19 cellular contexts compared by ENCODE assay signal in genomic region chr1:193846881-193847280, GRCh38.
DNase-seq lines count a peak whose midpoint lies in the region.
"Had no signal": no experiment of that assay in that cellular context is flagged by ENCODE, and none has a peak within 500 bp of the region (broad histone marks: within the 10 kb centered on the region; RNA-seq: fewer than 3 reads in every experiment).

No MANE protein-coding gene starts in this region.

- no peak overlapping the region for H3K18ac ChIP-seq in mesenchymal stem cell (ENCODE audit: low read depth in 1 of 2, low read length in 2 of 2)

- no peak overlapping the region for H2BK12ac ChIP-seq in mesenchymal stem cell (ENCODE audit: low read length in 2 of 2)

- H2BK120ac ChIP-seq in mesenchymal stem cell (ENCODE audit: low read depth, low read length) = no peak overlapping the region

- H2AK5ac ChIP-seq in mesenchymal stem cell (ENCODE audit: low read length, severe bottlenecking) = no peak overlapping the region

- no peaks in the 10 kb centered on the region for H3K36me3 ChIP-seq in adipocyte (ENCODE audit: control insufficient read depth, insufficient read depth, low read length, severe bottlenecking)
- no peaks in the 10 kb centered on the region for H3K36me3 ChIP-seq in mesenchymal stem cell (ENCODE audit: control insufficient read depth in 1 of 2, insufficient read depth in 2 of 2, low read depth in 1 of 2, low read length in 2 of 2)

- WGBS in mesenchymal stem cell = 84% methylated on average over 2 of the region's 2 CpGs

- H3K9me3 ChIP-seq in adipocyte (ENCODE audit: control insufficient read depth, low read length) = no peaks in the 10 kb centered on the region
- no peaks in the 10 kb centered on the region for H3K9me3 ChIP-seq in mesenchymal stem cell (ENCODE audit: control insufficient read depth, low read length)

- H3K4ac ChIP-seq in mesenchymal stem cell (ENCODE audit: low read depth in 1 of 2, low read length in 2 of 2) = no peak overlapping the region

- no peak overlapping the region for H3K4me2 ChIP-seq in mesenchymal stem cell (ENCODE audit: low read length, poor library complexity, severe bottlenecking)
- H3K4me2 ChIP-seq: PC-9 had no signal

- no peak overlapping the region for H3K4me3 ChIP-seq in adipocyte (ENCODE audit: low read length)
- H3K4me3 ChIP-seq in mesenchymal stem cell (ENCODE audit: insufficient read depth in 1 of 2, low read depth in 1 of 2, low read length in 2 of 2) = no peak overlapping the region
- H3K4me3 ChIP-seq: PC-9, SK-N-MC had no signal

- no peak overlapping the region for H3K27ac ChIP-seq in mesenchymal stem cell (ENCODE audit: low read length, poor library complexity, severe bottlenecking)
- H3K27ac ChIP-seq: C4-2B, PC-9, RWPE1, SK-N-MC had no signal

- no peak overlapping the region for H2AFZ ChIP-seq in mesenchymal stem cell (ENCODE audit: low read depth, low read length)
- H2AFZ ChIP-seq: PC-9 had no signal

- no peaks in the 10 kb centered on the region for H3K79me1 ChIP-seq in mesenchymal stem cell (replicated peaks; ENCODE audit: low read length, poor library complexity, severe bottlenecking)

- H3K4me1 ChIP-seq in adipocyte (ENCODE audit: control insufficient read depth, insufficient read depth, low read length) (no peaks in the 10 kb centered on the region), mesenchymal stem cell (ENCODE audit: control insufficient read depth, insufficient read depth, low read depth, low read length) (no peaks in the 10 kb centered on the region)

- H2BK5ac ChIP-seq in mesenchymal stem cell (ENCODE audit: low read depth, low read length, poor library complexity, severe bottlenecking) = no peak overlapping the region

- H3K9ac ChIP-seq in adipocyte (ENCODE audit: low read length) (no peak overlapping the region), mesenchymal stem cell (ENCODE audit: low read length) (no peak overlapping the region)

- peak; percentile 65 for DNase-seq in EH (ENCODE audit: low read depth)
- DNase-seq in NCI-H1092 (lab: John Stamatoyannopoulos, UW) = peak; percentile 33
- DNase-seq in adipocyte (ENCODE audit: low read depth) = peak; percentile 8
- DNase-seq in fibroblast of peridontal ligament (ENCODE audit: extremely low read depth) = peak; percentile 3
- no peak for DNase-seq in stimulated activated CD4-positive, alpha-beta T cell treated with anti-CD3 and anti-CD28 coated beads, Interleukin-4, amount 100 ng/mL, for 1 hour
- DNase-seq in mesenchymal stem cell = no peak
- no peak for DNase-seq in NCI-H2227 (lab: John Stamatoyannopoulos, UW; ENCODE audit: unreplicated experiment)
- DNase-seq: Calu3; CD8-positive, alpha-beta memory T cell; GF-D8; Karpas-422; NCI-H1417 treated with DMSO at 0.1 percent for 48 hours; NCI-H187; NCI-H526 treated with DMSO at 0.1 percent for 48 hours; PC-9; SHP77 treated with DMSO at 0.1 percent for 48 hours had no signal

- no peak overlapping the region for H4K8ac ChIP-seq in mesenchymal stem cell (ENCODE audit: low read length)

- H2BK15ac ChIP-seq in mesenchymal stem cell (ENCODE audit: low read depth, poor library complexity, severe bottlenecking) = no peak overlapping the region

- no peak overlapping the region for H3K23ac ChIP-seq in mesenchymal stem cell (ENCODE audit: low read length in 2 of 2)

- no peak overlapping the region for H4K91ac ChIP-seq in mesenchymal stem cell (ENCODE audit: low read length)

- no peaks in the 10 kb centered on the region for H3K27me3 ChIP-seq in adipocyte (replicated peaks; ENCODE audit: control insufficient read depth, insufficient read depth, low read length)
- H3K27me3 ChIP-seq in mesenchymal stem cell (ENCODE audit: control insufficient read depth in 1 of 2, insufficient read depth in 1 of 2, low read length in 2 of 2) = no peaks in the 10 kb centered on the region

- H3K14ac ChIP-seq in mesenchymal stem cell (ENCODE audit: low read length in 2 of 2) = no peak overlapping the region

Comparison
In these comparisons a context has a peak if more than half of its experiments do, and no peak if none do; other contexts are left out.
1. DNase-seq: peak in EH (single experiment), NCI-H1092 (single experiment), adipocyte (single experiment) and fibroblast of peridontal ligament (single experiment); none in stimulated activated CD4-positive, alpha-beta T cell treated with anti-CD3 and anti-CD28 coated beads, Interleukin-4, amount 100 ng/mL, for 1 hour (single experiment), mesenchymal stem cell (single experiment) and NCI-H2227 (single experiment).